20 cellular contexts compared by ENCODE assay signal in genomic region chr6:1787109-1787466, GRCh38.
A peak's percentile ranks its signal among the peaks of the same experiment; 100 is the strongest.
DNase-seq lines count a peak whose midpoint lies in the region; ATAC-seq and TF ChIP-seq lines count a peak whose summit lies in the region.
"Had no signal": no experiment of that assay in that cellular context is flagged by ENCODE, and none has a peak within 500 bp of the region (broad histone marks: within the 10 kb centered on the region; RNA-seq: fewer than 3 reads in every experiment).

No MANE protein-coding gene starts in this region.

- H3K79me2 ChIP-seq in SK-N-SH (ENCODE audit: insufficient read depth) = no peaks in the 10 kb centered on the region

- H3K4me3 ChIP-seq in HEK293 (ENCODE audit: low read depth, low read length) = no peak overlapping the region
- no peak overlapping the region for H3K4me3 ChIP-seq in SK-N-SH (ENCODE audit: low read depth in 2 of 2, low read length in 1 of 2)
- H3K4me3 ChIP-seq in CD8-positive, alpha-beta memory T cell (ENCODE audit: low read length) = no peak overlapping the region

- H3K27me3 ChIP-seq in SK-N-SH (ENCODE audit: insufficient read depth) = no peaks in the 10 kb centered on the region
- H3K27me3 ChIP-seq in CD8-positive, alpha-beta memory T cell (ENCODE audit: insufficient read depth, low read length, poor library complexity, severe bottlenecking) = no peaks in the 10 kb centered on the region

- H3K27ac Mint-ChIP-seq in CD8-positive, alpha-beta memory T cell = peak overlapping the region in 2 of 8 donors; percentile 13 to 57

- CTCF ChIA-PET in HEK293 (lab: Yijun Ruan, JAX) = interaction anchor here (0.9 to 1.6 kb wide), 2 partner anchors 10 to 191 kb away, joined by 3 to 4 read pairs; no protein-coding TSS in a partner anchor
- CTCF ChIA-PET in HEK293T (lab: Yijun Ruan, JAX) = interaction anchor here (0.6 to 1.3 kb wide), 6 partner anchors 9 to 309 kb away, joined by 3 to 4 read pairs (median 3); no protein-coding TSS in a partner anchor
- CTCF ChIA-PET in SK-N-SH (lab: Yijun Ruan, JAX) = interaction anchor here (0.8 to 1.1 kb wide), 3 partner anchors 10 to 317 kb away, joined by 3 read pairs; no protein-coding TSS in a partner anchor
- CTCF ChIA-PET in CD8-positive, alpha-beta memory T cell (lab: Charles Lee) = no interaction called here

- no peak for TF ChIP-seq RAD21 in SK-N-SH (IDR thresholded peaks at IDR 0.05; ENCODE audit: low read length)

- ATAC-seq in HG02885 (IDR thresholded peaks at IDR 0.05; ENCODE audit: poor library complexity, unreplicated experiment) = no peak
- ATAC-seq in HG03571 (IDR thresholded peaks at IDR 0.05; ENCODE audit: unreplicated experiment) = no peak

- TF ChIP-seq EP300 in SK-N-SH (IDR thresholded peaks at IDR 0.05; ENCODE audit: borderline replicate concordance in 1 of 2, low read depth in 1 of 2, low read length in 1 of 2) = no peak

- H3K4me2 ChIP-seq in SK-N-SH = no peak overlapping the region; the same call in 1 of the 2 replicates

- no peaks in the 10 kb centered on the region for H4K20me1 ChIP-seq in SK-N-SH (ENCODE audit: insufficient read depth)

- peak overlapping the region in 2 of 7 donors; percentile 2 to 52 for H3K4me3 Mint-ChIP-seq in CD8-positive, alpha-beta memory T cell

- H3K36me3 ChIP-seq in HEK293 (ENCODE audit: control insufficient read depth in 2 of 2, insufficient read depth in 1 of 2, low read length in 2 of 2) (no peaks in the 10 kb centered on the region), SK-N-SH (replicated peaks in 1 of 2; ENCODE audit: control insufficient read depth in 1 of 2, insufficient read depth in 2 of 2, low read length in 1 of 2) (no peaks in the 10 kb centered on the region)
- no peaks in the 10 kb centered on the region for H3K36me3 ChIP-seq in CD8-positive, alpha-beta memory T cell (ENCODE audit: insufficient read depth, low read length)

- no peak overlapping the region for H2AFZ ChIP-seq in SK-N-SH (ENCODE audit: low read depth)

- POLR2A ChIA-PET in HEK293 (lab: Yijun Ruan, JAX) = interaction anchor here (0.6 kb wide), 1 partner anchor 109 kb away, joined by 3 read pairs; no protein-coding TSS in a partner anchor
- POLR2A ChIA-PET in HEK293T (lab: Yijun Ruan, JAX) = interaction anchor here (0.7 to 1.4 kb wide), 3 partner anchors 10 to 22 kb away, joined by 3 to 4 read pairs (median 3); no protein-coding TSS in a partner anchor
- POLR2A ChIA-PET in SK-N-SH (lab: Yijun Ruan, JAX) = no interaction called here
- POLR2A ChIA-PET in CD8-positive, alpha-beta memory T cell (lab: Charles Lee) = no interaction called here

- H3K36me3 Mint-ChIP-seq in CD8-positive, alpha-beta memory T cell = peaks cover 0 to 7% (median 4%) of the 10 kb centered on the region in 3 donors

- H3K9me3 ChIP-seq in HEK293 (ENCODE audit: control insufficient read depth, insufficient read depth, low read depth, low read length) (no peaks in the 10 kb centered on the region), SK-N-SH (no peaks in the 10 kb centered on the region)
- no peaks in the 10 kb centered on the region for H3K9me3 ChIP-seq in CD8-positive, alpha-beta memory T cell (ENCODE audit: low read length)

- DNase-seq in HEK293T (ENCODE audit: extremely low spot score) (peak; percentile 49), SK-N-SH (peak; percentile 44), epithelial cell of prostate (ENCODE audit: low read depth, low spot score) (no peak)
- DNase-seq in CD8-positive, alpha-beta memory T cell = no peak
- DNase-seq: ACHN, H7, Kasumi-1, MM.1S, NCI-H1092, NCI-H1436 treated with DMSO at 0.1 percent for 48 hours, NCI-H2081 treated with DMSO at 0.1 percent for 48 hours, NCI-H345, NCI-H524 treated with DMSO at 0.1 percent for 48 hours, PC-3, SIG-M5, SW 1271 had no signal

- H3K9me2 ChIP-seq in SK-N-SH = no peaks in the 10 kb centered on the region

- peaks cover 14% of the 10 kb centered on the region for H3K4me1 ChIP-seq in HEK293 (ENCODE audit: control insufficient read depth, insufficient read depth, low read length)
- H3K4me1 ChIP-seq in SK-N-SH (ENCODE audit: control insufficient read depth in 1 of 2, insufficient read depth in 2 of 2, low read depth in 1 of 2, low read length in 1 of 2) = peaks cover 6 to 10% of the 10 kb centered on the region in 2 experiments; a peak in 2 of 4 replicates
- H3K4me1 ChIP-seq in CD8-positive, alpha-beta memory T cell (ENCODE audit: insufficient read depth, low read length) = no peaks in the 10 kb centered on the region

- no peak overlapping the region for H3K9ac ChIP-seq in SK-N-SH

- no peaks in the 10 kb centered on the region for H3K9me3 Mint-ChIP-seq in CD8-positive, alpha-beta memory T cell

- H3K27me3 Mint-ChIP-seq in CD8-positive, alpha-beta memory T cell = no peaks in the 10 kb centered on the region

- H3F3A ChIP-seq in SK-N-SH (replicated peaks; ENCODE audit: insufficient read depth) = peaks cover 8% of the 10 kb centered on the region

- WGBS in SK-N-SH (ENCODE audit: low lambda C conversion rate) = 54% methylated on average over 3 of the region's 3 CpGs

- no peak for TF ChIP-seq CTCF in HEK293 (tag by site-specific recombination; IDR thresholded peaks at IDR 0.05)
- TF ChIP-seq CTCF in SK-N-SH (IDR thresholded peaks at IDR 0.05) = no peak

- H3K27ac ChIP-seq in HEK293 (ENCODE audit: extremely low read depth, low read depth, low read length) (peak overlapping the region; percentile 5; the same call in 1 of the 2 replicates), SK-N-SH (ENCODE audit: low read depth in 2 of 2, low read length in 1 of 2) (peak overlapping the region in 1 of 2 experiments; percentile 34; a peak in 3 of 4 replicates), epithelial cell of prostate (peak overlapping the region; percentile 21)
- no peak overlapping the region for H3K27ac ChIP-seq in CD8-positive, alpha-beta memory T cell (ENCODE audit: low read depth, low read length)
- H3K27ac ChIP-seq: C4-2B had no signal

- H3K4me1 Mint-ChIP-seq in CD8-positive, alpha-beta memory T cell = peaks cover 16 to 26% (median 22%) of the 10 kb centered on the region in 3 donors

TF ChIP-seq in HEK293, 187 proteins besides CTCF, POLR2A, EP300 and RAD21 (continues in another document):
- TF ChIP-seq ZEB2 (tag by site-specific recombination; IDR thresholded peaks at IDR 0.05) = 0 out of 2 replicates have a peak, but pooled peaks have one; percentile 37
- TF ChIP-seq ZNF843 (tag by site-specific recombination; IDR thresholded peaks at IDR 0.05) = peak; percentile 43
- 0 out of 2 replicates have a peak, but pooled peaks have one; percentile 32 for TF ChIP-seq IKZF3 (tag by site-specific recombination; IDR thresholded peaks at IDR 0.05)
- TF ChIP-seq ZNF776 (tag by site-specific recombination; IDR thresholded peaks at IDR 0.05; ENCODE audit: borderline replicate concordance) = no peak
- TF ChIP-seq ZSCAN30 (tag by site-specific recombination; IDR thresholded peaks at IDR 0.05) = 0 out of 2 replicates have a peak, but pooled peaks have one; percentile 9
- no peak for TF ChIP-seq HOXC10 (CRISPR knock-in tag; IDR thresholded peaks at IDR 0.05)
- TF ChIP-seq ZBTB17 (tag by site-specific recombination; IDR thresholded peaks at IDR 0.05) = 0 out of 2 replicates have a peak, but pooled peaks have one; percentile 41
- no peak for TF ChIP-seq ZNF175 (tag by site-specific recombination; IDR thresholded peaks at IDR 0.05)
- TF ChIP-seq TRIM28 (IDR thresholded peaks at IDR 0.05; ENCODE audit: borderline replicate concordance, low read length) = no peak

TF ChIP-seq in HEK293T, 16 proteins besides CTCF, POLR2A, EP300 and RAD21 (continues in another document):
- TF ChIP-seq L3MBTL2 (conservative IDR thresholded peaks at IDR 0.05) (0 out of 2 replicates have a peak, but pooled peaks have one; percentile 45), ZNF384 (IDR thresholded peaks at IDR 0.05) (peak; percentile 28; the same call in 1 of the 2 replicates), SP1 (IDR thresholded peaks at IDR 0.05) (no peak), HDGF (IDR thresholded peaks at IDR 0.05; ENCODE audit: borderline replicate concordance) (no peak), FOXK2 (IDR thresholded peaks at IDR 0.05) (no peak), ARNT (IDR thresholded peaks at IDR 0.05) (peak; percentile 64), CTBP1 (IDR thresholded peaks at IDR 0.05; ENCODE audit: borderline replicate concordance) (peak; percentile 99), SUZ12 (IDR thresholded peaks at IDR 0.05) (no peak), FOXA1 (IDR thresholded peaks at IDR 0.05) (no peak), BHLHE40 (IDR thresholded peaks at IDR 0.05; ENCODE audit: borderline replicate concordance) (no peak), TARDBP (IDR thresholded peaks at IDR 0.05) (no peak)

TF ChIP-seq in SK-N-SH, 30 proteins besides CTCF, POLR2A, EP300 and RAD21 (continues in another document):
- TF ChIP-seq FOXM1 (IDR thresholded peaks at IDR 0.05; ENCODE audit: low read depth) (no peak), RXRA (IDR thresholded peaks at IDR 0.05; ENCODE audit: borderline replicate concordance, low read depth) (no peak), MEF2A (IDR thresholded peaks at IDR 0.05; ENCODE audit: borderline replicate concordance, low read depth) (no peak), EZH2phosphoT487 (IDR thresholded peaks at IDR 0.05; ENCODE audit: borderline replicate concordance, low read depth) (no peak), GATA2 (CRISPR knock-in tag; IDR thresholded peaks at IDR 0.05) (no peak), USF2 (IDR thresholded peaks at IDR 0.05; ENCODE audit: borderline replicate concordance, low read depth, low read length) (no peak), FOXJ3 (CRISPR knock-in tag; IDR thresholded peaks at IDR 0.05) (no peak), PBX3 (IDR thresholded peaks at IDR 0.05) (peak; percentile 49), MAX (IDR thresholded peaks at IDR 0.05; ENCODE audit: low read depth) (no peak), ELF1 (IDR thresholded peaks at IDR 0.05) (no peak)

Comparison
In these comparisons a context has a peak if more than half of its experiments do, and no peak if none do; other contexts are left out.
1. DNase-seq: peak in HEK293T (single experiment) and SK-N-SH (single experiment); none in epithelial cell of prostate (single experiment) and CD8-positive, alpha-beta memory T cell (0 of 5).
2. POLR2A ChIA-PET loops: an anchor here in HEK293 (0.6 kb wide) and HEK293T (0.7 to 1.4 kb wide); none called in SK-N-SH and CD8-positive, alpha-beta memory T cell.
3. Of the 4 proteins assayed by ChIP-seq in both HEK293 and SK-N-SH: peak only in HEK293: none; only in SK-N-SH: PBX3; in both: none; in neither: 3.